21 cellular contexts compared by ENCODE assay signal in the genomic region with DNA sequence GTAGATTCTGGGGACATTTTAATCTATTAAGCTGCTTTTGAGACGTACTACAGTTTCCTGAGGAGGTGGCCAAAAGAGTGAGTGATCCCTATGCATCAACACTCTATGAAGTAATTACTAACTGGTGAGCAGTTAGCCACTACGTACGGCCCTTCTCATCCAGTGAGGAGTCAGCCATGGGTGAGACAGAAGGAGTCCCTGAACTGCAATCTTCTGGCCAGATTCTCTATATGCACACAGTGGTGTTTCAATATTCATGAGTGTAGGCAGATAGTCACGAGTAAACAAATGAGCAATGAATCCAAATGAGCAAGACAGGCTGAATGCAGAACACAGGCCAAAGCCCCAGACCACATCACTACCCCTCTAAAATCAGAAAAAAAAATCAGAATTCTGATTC. TPM values are rescaled to one million over a fixed set of nuclear protein-coding genes. Genes with fewer than 3 reads are reported as not detected.
DNase-seq lines count a peak whose midpoint lies in the region; ATAC-seq, FAIRE-seq and TF ChIP-seq lines count a peak whose summit lies in the region.
"Had no signal": no experiment of that assay in that cellular context is flagged by ENCODE, and none has a peak within 500 bp of the region (broad histone marks: within the 10 kb centered on the region; RNA-seq: fewer than 3 reads in every experiment).

No MANE protein-coding gene starts in this region.

- H3K4me1 ChIP-seq in cardiac muscle cell (ENCODE audit: low read depth) (peaks cover 55% of the 10 kb centered on the region), astrocyte (ENCODE audit: insufficient read depth, low read length) (peaks cover 9% of the 10 kb centered on the region)
- H3K4me1 ChIP-seq: Peyer's patch had no signal

- H3K9me3 Mint-ChIP-seq in astrocyte (ENCODE audit: unreplicated experiment), result no peaks in the 10 kb centered on the region
- H3K9me3 Mint-ChIP-seq: CD8-positive, alpha-beta T cell had no signal

- H2AFZ ChIP-seq in astrocyte (ENCODE audit: low read depth, low read length), result no peak overlapping the region

- intact Hi-C loops in Right ventricle myocardium inferior (cut with DNase I), result no loop called here

- H3K4me2 ChIP-seq in astrocyte (ENCODE audit: low read length), result no peak overlapping the region

- H3K79me2 ChIP-seq in astrocyte (ENCODE audit: insufficient read depth, low read length), result no peaks in the 10 kb centered on the region

- H3K27me3 ChIP-seq in cardiac muscle cell, result no peaks in the 10 kb centered on the region
- peaks cover 2% of the 10 kb centered on the region for H3K27me3 ChIP-seq in astrocyte (ENCODE audit: insufficient read depth, low read length)
- H3K27me3 ChIP-seq: Peyer's patch, SJSA1 had no signal

- H3K36me3 ChIP-seq in cardiac muscle cell (no peaks in the 10 kb centered on the region), astrocyte (ENCODE audit: insufficient read depth, low read length) (no peaks in the 10 kb centered on the region)
- H3K36me3 ChIP-seq: Peyer's patch, SJSA1 had no signal

- H3K4me3 Mint-ChIP-seq in astrocyte (ENCODE audit: unreplicated experiment), result no peak overlapping the region
- H3K4me3 Mint-ChIP-seq: CD8-positive, alpha-beta T cell had no signal

- no peaks in the 10 kb centered on the region for H3K27me3 Mint-ChIP-seq in astrocyte (ENCODE audit: low read depth, unreplicated experiment)

- H3K36me3 Mint-ChIP-seq in astrocyte (ENCODE audit: low read depth, unreplicated experiment), result peaks cover 2% of the 10 kb centered on the region
- H3K36me3 Mint-ChIP-seq: CD8-positive, alpha-beta T cell had no signal

- no peak for FAIRE-seq in astrocyte (lab: Jason Lieb, UNC)
- FAIRE-seq: H54 had no signal

- ATAC-seq in Right ventricle myocardium inferior (no peak), HG02588 (IDR thresholded peaks at IDR 0.05; ENCODE audit: unreplicated experiment) (no peak), HG03571 (IDR thresholded peaks at IDR 0.05; ENCODE audit: unreplicated experiment) (no peak), GM19452 (IDR thresholded peaks at IDR 0.05; ENCODE audit: unreplicated experiment) (no peak)
- ATAC-seq: CD8-positive, alpha-beta T cell had no signal

- H3K27ac Mint-ChIP-seq in astrocyte (ENCODE audit: unreplicated experiment), result no peak overlapping the region
- H3K27ac Mint-ChIP-seq: CD8-positive, alpha-beta T cell had no signal

- H3K9me3 ChIP-seq in cardiac muscle cell (ENCODE audit: low read depth) (no peaks in the 10 kb centered on the region), astrocyte (ENCODE audit: insufficient read depth, low read depth, low read length) (no peaks in the 10 kb centered on the region)
- H3K9me3 ChIP-seq: Peyer's patch, SJSA1 had no signal

- H3K4me1 Mint-ChIP-seq in astrocyte (ENCODE audit: low read depth, unreplicated experiment), result peaks cover 10% of the 10 kb centered on the region

- DNase-seq in cardiac muscle cell (ENCODE audit: low read depth in 1 of 2, low spot score in 1 of 2), result no peak
- no peak for DNase-seq in Right ventricle myocardium inferior (ENCODE audit: missing footprints)
- peak; percentile 39 for DNase-seq in astrocyte (ENCODE audit: low read depth)
- peak; percentile 40 for DNase-seq in globus pallidus (ENCODE audit: low spot score)
- DNase-seq in NCI-H1105 treated with DMSO at 0.1 percent for 48 hours (lab: John Stamatoyannopoulos, UW), result no peak
- DNase-seq: C1 segment of cervical spinal cord; Calu3; CD8-positive, alpha-beta T cell; GDM1; NCI-H1417; NCI-H187; NCI-H446 treated with DMSO at 0.1 percent for 48 hours; NCI-H748 treated with DMSO at 0.1 percent for 48 hours; Peyer's patch; T-helper 1 cell had no signal

- H3K4me3 ChIP-seq in cardiac muscle cell (no peak overlapping the region), astrocyte (ENCODE audit: insufficient read depth, low read depth, low read length) (no peak overlapping the region)
- H3K4me3 ChIP-seq: Peyer's patch, SJSA1 had no signal

- H3K27ac ChIP-seq in cardiac muscle cell (peak overlapping the region; percentile 48), astrocyte (ENCODE audit: low read depth, low read length) (no peak overlapping the region)
- H3K27ac ChIP-seq: 22Rv1, Peyer's patch, SJSA1 had no signal

- no peak for TF ChIP-seq CTCF in cardiac muscle cell (IDR thresholded peaks at IDR 0.05; ENCODE audit: low read depth, low read length)
- no peak for TF ChIP-seq CTCF in astrocyte (IDR thresholded peaks at IDR 0.05; ENCODE audit: insufficient read depth, low read depth, low read length)

- peaks cover 25% of the 10 kb centered on the region for H4K20me1 ChIP-seq in astrocyte (ENCODE audit: insufficient read depth, low read length)

- H3K9ac ChIP-seq in astrocyte (ENCODE audit: low read length), result no peak overlapping the region

RNA-seq across cellular contexts. Expression of gene TMEM214, which starts 29.8 kb away (rescaled TPM):
- 38.9 and 48.5 TPM in 2 replicates for total RNA-seq in cardiac muscle cell
- 46.9 and 66.3 TPM in 2 replicates for polyA plus RNA-seq in cardiac muscle cell
- 32.7 TPM for total RNA-seq in Right ventricle myocardium inferior
- total RNA-seq in astrocyte, result 93.5 and 108 TPM in 2 replicates

RNA-seq across cellular contexts. Expression of gene MAPRE3, which starts 32.6 kb away (rescaled TPM):
- 75.9 and 143 TPM in 2 replicates for total RNA-seq in cardiac muscle cell
- 212 TPM in 2 replicates for polyA plus RNA-seq in cardiac muscle cell
- 58.9 TPM for total RNA-seq in Right ventricle myocardium inferior
- 27.0 and 29.0 TPM in 2 replicates for total RNA-seq in astrocyte

RNA-seq across cellular contexts. Expression of gene AGBL5, which starts 48.5 kb away (rescaled TPM):
- total RNA-seq in cardiac muscle cell, result 52.0 and 52.5 TPM in 2 replicates
- 67.0 and 77.7 TPM in 2 replicates for polyA plus RNA-seq in cardiac muscle cell
- 9.9 TPM for total RNA-seq in Right ventricle myocardium inferior
- total RNA-seq in astrocyte, result 19.9 and 20.7 TPM in 2 replicates

Comparison
In these comparisons a context has a peak if more than half of its experiments do, and no peak if none do; other contexts are left out.
1. DNase-seq: peak in astrocyte (single experiment) and globus pallidus (single experiment); none in cardiac muscle cell (0 of 2), Right ventricle myocardium inferior (single experiment) and NCI-H1105 treated with DMSO at 0.1 percent for 48 hours (single experiment).